In the genomic region with DNA sequence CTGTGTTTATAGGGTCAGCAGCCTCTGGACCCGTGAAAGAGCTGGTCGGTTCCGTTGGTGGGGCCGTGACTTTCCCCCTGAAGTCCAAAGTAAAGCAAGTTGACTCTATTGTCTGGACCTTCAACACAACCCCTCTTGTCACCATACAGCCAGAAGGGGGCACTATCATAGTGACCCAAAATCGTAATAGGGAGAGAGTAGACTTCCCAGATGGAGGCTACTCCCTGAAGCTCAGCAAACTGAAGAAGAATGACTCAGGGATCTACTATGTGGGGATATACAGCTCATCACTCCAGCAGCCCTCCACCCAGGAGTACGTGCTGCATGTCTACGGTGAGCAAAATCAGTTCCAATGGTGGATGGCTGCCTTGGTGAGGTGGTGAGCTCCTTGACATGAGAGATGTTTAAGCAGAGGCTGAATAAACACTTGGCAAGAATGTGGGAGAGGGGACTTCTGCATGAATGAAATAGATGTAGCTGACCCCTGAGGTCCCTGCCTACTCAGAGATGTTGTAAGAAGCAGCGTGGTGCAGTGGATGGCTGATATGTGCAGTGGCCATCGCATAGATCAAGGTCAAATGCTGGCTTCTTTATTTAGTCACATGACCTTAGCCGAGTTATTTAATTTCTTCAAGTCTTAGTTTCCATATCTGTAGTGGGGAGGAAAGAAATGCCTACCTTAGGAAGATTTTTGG, we compare ENCODE assay signal across 13 cellular contexts. TPM values are rescaled to one million over a fixed set of nuclear protein-coding genes. Genes with fewer than 3 reads are reported as not detected.
DNase-seq lines count a peak whose midpoint lies in the region; ATAC-seq and TF ChIP-seq lines count a peak whose summit lies in the region.
"Had no signal": no experiment of that assay in that cellular context is flagged by ENCODE, and none has a peak within 500 bp of the region (broad histone marks: within the 10 kb centered on the region; RNA-seq: fewer than 3 reads in every experiment).

No MANE protein-coding gene starts in this region.

- no TSS peak for BruUV-seq in PC-3 (replicated peaks; lab: Mats Ljungman, UMichigan)

- intact Hi-C loops in PC-3 (cut with micrococcal nuclease), result no loop called here

- peak; percentile 36 for TF ChIP-seq CTCF in 22Rv1 (IDR thresholded peaks at IDR 0.05)
- peak; percentile 44; the same call in 1 of the 2 replicates for TF ChIP-seq CTCF in GM12874 (IDR thresholded peaks at IDR 0.05; ENCODE audit: insufficient read depth, low read depth, low read length)
- TF ChIP-seq CTCF in PC-3 (conservative IDR thresholded peaks at IDR 0.05; ENCODE audit: low read depth, low read length), result peak; percentile 74

- H3K27ac ChIP-seq in 22Rv1 (no peak overlapping the region), PC-3 (ENCODE audit: low read length) (no peak overlapping the region), epithelial cell of prostate (peak overlapping the region; percentile 72)
- H3K27ac ChIP-seq: pancreas had no signal

- H3K9me3 ChIP-seq in PC-3 (ENCODE audit: low read length), result no peaks in the 10 kb centered on the region
- H3K9me3 ChIP-seq: pancreas had no signal

- no peaks in the 10 kb centered on the region for H4K20me1 ChIP-seq in PC-3 (ENCODE audit: low read length)

- no peak overlapping the region for H3K9ac ChIP-seq in PC-3 (ENCODE audit: low read length)

- DNase-seq in PC-3, result peak; percentile 86
- peak; percentile 54 for DNase-seq in epithelial cell of prostate (ENCODE audit: low read depth, low spot score)
- DNase-seq in pons (ENCODE audit: low spot score), result no peak
- DNase-seq: activated naive CD4-positive, alpha-beta T cell treated with anti-CD3 and anti-CD28 coated beads, Interleukin-2, amount 10 ng/mL, durations not matched to agents 7 days and 5 days; CD4-positive, alpha-beta memory T cell; head of caudate nucleus; NCI-H2171; pancreas had no signal

- H3K27me3 ChIP-seq in PC-3 (ENCODE audit: low read length), result peaks cover 27% of the 10 kb centered on the region
- H3K27me3 ChIP-seq: pancreas had no signal

- H3K79me2 ChIP-seq in PC-3 (ENCODE audit: low read length), result no peaks in the 10 kb centered on the region

- H3K4me1 ChIP-seq in PC-3 (ENCODE audit: insufficient read depth, low read length), result peaks cover 23% of the 10 kb centered on the region
- H3K4me1 ChIP-seq: pancreas had no signal

- no peak overlapping the region for H3K4me3 ChIP-seq in PC-3 (ENCODE audit: low read length)
- H3K4me3 ChIP-seq: pancreas had no signal

- no peaks in the 10 kb centered on the region for H3K36me3 ChIP-seq in PC-3 (ENCODE audit: low read depth, low read length)
- H3K36me3 ChIP-seq: pancreas had no signal

- POLR2A ChIA-PET in PC-3 (lab: Charles Lee; ENCODE audit: unreplicated experiment), result interaction anchor here (0.6 kb wide), 1 partner anchor 254 kb away, joined by 3 read pairs; no protein-coding TSS in a partner anchor

- H3K9me2 ChIP-seq in PC-3 (replicated peaks; ENCODE audit: low read length), result no peaks in the 10 kb centered on the region

- H2AFZ ChIP-seq in PC-3 (ENCODE audit: low read length), result no peak overlapping the region

- H3F3A ChIP-seq in PC-3 (ENCODE audit: low read length, unreplicated experiment), result no peaks in the 10 kb centered on the region

- CTCF ChIA-PET in PC-3 (lab: Charles Lee), result interaction anchor here (0.9 kb wide), 1 partner anchor 206 kb away, joined by 3 read pairs; the partner anchor contains the start of gene ITLN2

- peak overlapping the region; percentile 41; the same call in 1 of the 2 replicates for H3K4me2 ChIP-seq in PC-3 (ENCODE audit: low read length)

- ATAC-seq in PC-3 (peak; percentile 77), GM18520 (IDR thresholded peaks at IDR 0.05; ENCODE audit: unreplicated experiment) (no peak), HG03039 (IDR thresholded peaks at IDR 0.05; ENCODE audit: unreplicated experiment) (no peak), GM18858 (IDR thresholded peaks at IDR 0.05; ENCODE audit: unreplicated experiment) (no peak)
- ATAC-seq: pancreas had no signal

RNA-seq across cellular contexts. Expression of gene SLAMF7, which starts 9.3 kb away (rescaled TPM):
- total RNA-seq in PC-3 (2014; rRNA removed), result 0.15 and 0.46 TPM in 2 replicates

RNA-seq across cellular contexts. Expression of gene CD48, which starts 36.7 kb away (rescaled TPM):
- total RNA-seq in PC-3 (2014; rRNA removed), result not detected in 2 replicates

RNA-seq across cellular contexts. Expression of gene LY9, which starts 47.6 kb away (rescaled TPM):
- total RNA-seq in PC-3 (2014; rRNA removed), result not detected in 2 replicates
